Comparison of ENCODE assay signal across 9 cellular contexts in genomic region chr7:103348959-103349358, GRCh38. TPM values are rescaled to one million over a fixed set of nuclear protein-coding genes. Genes with fewer than 3 reads are reported as not detected.
DNase-seq lines count a peak whose midpoint lies in the region; ATAC-seq, FAIRE-seq and TF ChIP-seq lines count a peak whose summit lies in the region.
"Had no signal": no experiment of that assay in that cellular context is flagged by ENCODE, and none has a peak within 500 bp of the region (broad histone marks: within the 10 kb centered on the region; RNA-seq: fewer than 3 reads in every experiment).

No MANE protein-coding gene starts in this region.

- TF ChIP-seq CTCF in GM12864 (IDR thresholded peaks at IDR 0.05; ENCODE audit: low read depth, low read length, missing control alignments) (no peak), Peyer's patch (IDR thresholded peaks at IDR 0.05) (no peak), endodermal cell (conservative IDR thresholded peaks at IDR 0.05) (no peak), progenitor cell of endocrine pancreas (IDR thresholded peaks at IDR 0.05; ENCODE audit: unreplicated experiment) (no peak)

- FAIRE-seq in GM12892 (lab: Jason Lieb, UNC), result no peak
- FAIRE-seq: GM18507 had no signal

- peaks cover 8% of the 10 kb centered on the region for H3K79me1 ChIP-seq in trophoblast cell (ENCODE audit: low read length)

- peaks cover 0 to 21% (median 3%) of the 10 kb centered on the region in 4 donors for H3K4me1 ChIP-seq in Peyer's patch
- no peaks in the 10 kb centered on the region for H3K4me1 ChIP-seq in endodermal cell (ENCODE audit: control insufficient read depth, insufficient read depth, low read length)
- peaks cover 2 to 4% of the 10 kb centered on the region in 2 experiments for H3K4me1 ChIP-seq in trophoblast cell (ENCODE audit: control insufficient read depth in 1 of 2, insufficient read depth in 2 of 2, low read length in 2 of 2)

- TF ChIP-seq POLR2A in Peyer's patch (IDR thresholded peaks at IDR 0.05) (no peak), GM12892 (IDR thresholded peaks at IDR 0.05; ENCODE audit: low read depth, low read length) (no peak)

- no peak overlapping the region for H4K12ac ChIP-seq in trophoblast cell (ENCODE audit: low read depth, low read length)

- DNase-seq in GM12864 (ENCODE audit: low read depth), result no peak
- no peak for DNase-seq in Peyer's patch
- no peak for DNase-seq in endodermal cell
- no peak for DNase-seq in progenitor cell of endocrine pancreas (ENCODE audit: low spot score, unreplicated experiment)
- no peak for DNase-seq in left lobe of liver (ENCODE audit: low spot score)
- no peak for DNase-seq in GM12892 (ENCODE audit: insufficient read length)
- no peak for DNase-seq in trophoblast cell
- no peak for DNase-seq in ACHN

- no peak overlapping the region for H3K18ac ChIP-seq in trophoblast cell (ENCODE audit: low read length)

- no peaks in the 10 kb centered on the region for H3K9me3 Mint-ChIP-seq in endodermal cell
- H3K9me3 Mint-ChIP-seq in progenitor cell of endocrine pancreas (ENCODE audit: low read depth), result no peaks in the 10 kb centered on the region

- H4K91ac ChIP-seq in trophoblast cell (ENCODE audit: low read depth, low read length), result no peak overlapping the region

- H2BK12ac ChIP-seq in trophoblast cell (ENCODE audit: low read length), result no peak overlapping the region

- H3K27ac ChIP-seq in Peyer's patch, result no peak overlapping the region
- H3K27ac ChIP-seq in endodermal cell (ENCODE audit: low read depth, low read length), result no peak overlapping the region
- H3K27ac ChIP-seq in trophoblast cell (ENCODE audit: low read depth, low read length), result no peak overlapping the region

- no peak overlapping the region for H2BK120ac ChIP-seq in trophoblast cell (ENCODE audit: insufficient read depth, low read length, poor library complexity)

- peaks cover 9% of the 10 kb centered on the region for H3K36me3 Mint-ChIP-seq in endodermal cell (ENCODE audit: low read depth)
- H3K36me3 Mint-ChIP-seq in progenitor cell of endocrine pancreas (ENCODE audit: insufficient read depth), result peaks cover 6% of the 10 kb centered on the region

- no peak overlapping the region for H2AK5ac ChIP-seq in trophoblast cell (ENCODE audit: low read length)

- H3K4me2 ChIP-seq in trophoblast cell (ENCODE audit: low read length), result no peak overlapping the region

- in situ Hi-C loops in ACHN (cut with HindIII; ENCODE audit: low pct_ligation_motif_present, low pct_unique_long_range_greater_than_20kb, low sequenced_read_pairs), result no loop called here

- H3K4ac ChIP-seq in trophoblast cell (ENCODE audit: low read depth, low read length), result no peak overlapping the region

- H3K9me3 ChIP-seq in Peyer's patch, result no peaks in the 10 kb centered on the region
- no peaks in the 10 kb centered on the region for H3K9me3 ChIP-seq in endodermal cell (ENCODE audit: control insufficient read depth, low read length)
- peaks cover 2% of the 10 kb centered on the region for H3K9me3 ChIP-seq in trophoblast cell (ENCODE audit: insufficient read depth, low read depth, low read length)

- peak overlapping the region; percentile 78 for H3K4me3 ChIP-seq in GM12864 (ENCODE audit: low read depth, low read length)
- H3K4me3 ChIP-seq in Peyer's patch, result peak overlapping the region in 3 of 4 donors; percentile 63 to 82 (median 80)
- peak overlapping the region; percentile 92 for H3K4me3 ChIP-seq in endodermal cell (ENCODE audit: low read length)
- H3K4me3 ChIP-seq in trophoblast cell (ENCODE audit: low read depth, low read length), result no peak overlapping the region

- no peak overlapping the region for H3K14ac ChIP-seq in trophoblast cell (ENCODE audit: low read length)

- peaks cover 11% of the 10 kb centered on the region for H3K79me2 ChIP-seq in trophoblast cell (ENCODE audit: control insufficient read depth, insufficient read depth, low read length, poor library complexity)

- no peak overlapping the region for H2BK5ac ChIP-seq in trophoblast cell (ENCODE audit: low read depth, low read length, poor library complexity)

- H3K27me3 Mint-ChIP-seq in endodermal cell (ENCODE audit: insufficient read depth), result no peaks in the 10 kb centered on the region
- no peaks in the 10 kb centered on the region for H3K27me3 Mint-ChIP-seq in progenitor cell of endocrine pancreas

- H3K4me3 Mint-ChIP-seq in endodermal cell (peak overlapping the region; percentile 99), progenitor cell of endocrine pancreas (ENCODE audit: low read depth) (peak overlapping the region; percentile 99)

- no peak overlapping the region for H2AFZ ChIP-seq in trophoblast cell (ENCODE audit: insufficient read depth, low read length, poor library complexity)

- H3K4me1 Mint-ChIP-seq in endodermal cell, result peaks cover 20% of the 10 kb centered on the region
- peaks cover 18% of the 10 kb centered on the region for H3K4me1 Mint-ChIP-seq in progenitor cell of endocrine pancreas (ENCODE audit: low read depth)

- H3K27ac Mint-ChIP-seq in endodermal cell (no peak overlapping the region), progenitor cell of endocrine pancreas (no peak overlapping the region)

- no peak overlapping the region for H3K23ac ChIP-seq in trophoblast cell (ENCODE audit: low read length)

- H3K9ac ChIP-seq in endodermal cell (ENCODE audit: extremely low read depth, low read length, poor library complexity, severe bottlenecking), result no peak overlapping the region
- no peak overlapping the region for H3K9ac ChIP-seq in trophoblast cell (ENCODE audit: low read length)

- ATAC-seq in left lobe of liver, result no peak

- H4K8ac ChIP-seq in trophoblast cell (ENCODE audit: low read depth, low read length), result no peak overlapping the region

- H3K36me3 ChIP-seq in Peyer's patch, result peaks cover 0 to 19% (median 0%) of the 10 kb centered on the region in 3 donors
- peaks cover 31% of the 10 kb centered on the region for H3K36me3 ChIP-seq in endodermal cell (ENCODE audit: control insufficient read depth, insufficient read depth, low read length)
- peaks cover 7 to 10% of the 10 kb centered on the region in 2 experiments for H3K36me3 ChIP-seq in trophoblast cell (ENCODE audit: control insufficient read depth in 1 of 2, insufficient read depth in 2 of 2, low read length in 2 of 2)

- H3K27me3 ChIP-seq in Peyer's patch (no peaks in the 10 kb centered on the region), endodermal cell (ENCODE audit: control insufficient read depth, insufficient read depth, low read length, poor library complexity, severe bottlenecking) (no peaks in the 10 kb centered on the region), trophoblast cell (ENCODE audit: insufficient read depth, low read length) (no peaks in the 10 kb centered on the region)

- WGBS in endodermal cell (ENCODE audit: insufficient coverage in 1 of 2, insufficient read length in 1 of 2), 2 experiments, result 91% methylated on average over 2 of the region's 2 CpGs; no CpG with 5 or more reads in 1 of the 2 experiments
- no CpG with 5 or more reads among the region's 2 CpGs for WGBS in trophoblast cell (ENCODE audit: extremely low coverage, insufficient coverage, insufficient read length)

RNA-seq across cellular contexts. Expression of gene PSMC2, which starts 1.5 kb away (rescaled TPM):
- 10 to 100 TPM; 40.8 to 81.7 (median 63.3) TPM for total RNA-seq in Peyer's patch
- total RNA-seq in endodermal cell, result 100 to 1,000 TPM; 108 to 109 TPM
- 118 TPM for polyA plus RNA-seq in endodermal cell (2013, experiment 1 of 2)
- polyA plus RNA-seq in endodermal cell (2013, experiment 2 of 2), result 120 TPM
- 93.5 and 101 TPM in 2 replicates for total RNA-seq in progenitor cell of endocrine pancreas
- total RNA-seq in left lobe of liver, result 72.0 TPM
- 147 TPM for polyA plus RNA-seq in GM12892 (2012; ENCODE audit: missing spikeins)
- 229 and 230 TPM in 2 replicates for polyA plus RNA-seq in trophoblast cell (2013)

RNA-seq across cellular contexts. Expression of gene DNAJC2, which starts 4.4 kb away (rescaled TPM):
- total RNA-seq in Peyer's patch (10 to 100 TPM; 14.7 to 52.0 (median 20.8) TPM), endodermal cell (10 to 100 TPM; 40.8 to 43.0 TPM), progenitor cell of endocrine pancreas (32.8 and 34.1 TPM in 2 replicates), left lobe of liver (8.5 TPM)
- polyA plus RNA-seq in endodermal cell (2013, experiment 1 of 2), result 25.5 TPM
- polyA plus RNA-seq in endodermal cell (2013, experiment 2 of 2), result 24.1 TPM
- 25.9 TPM for polyA plus RNA-seq in GM12892 (2012; ENCODE audit: missing spikeins)
- polyA plus RNA-seq in trophoblast cell (2013), result 46.5 and 49.6 TPM in 2 replicates

RNA-seq across cellular contexts. Expression of gene PMPCB, which starts 51.7 kb away (rescaled TPM):
- total RNA-seq in Peyer's patch (10 to 100 TPM; 35.5 to 48.2 (median 37.7) TPM), endodermal cell (10 to 100 TPM; 63.9 to 75.2 TPM), progenitor cell of endocrine pancreas (78.1 and 81.1 TPM in 2 replicates), left lobe of liver (41.8 TPM)
- 79.5 TPM for polyA plus RNA-seq in endodermal cell (2013, experiment 1 of 2)
- polyA plus RNA-seq in endodermal cell (2013, experiment 2 of 2), result 75.9 TPM
- 100 TPM for polyA plus RNA-seq in GM12892 (2012; ENCODE audit: missing spikeins)
- polyA plus RNA-seq in trophoblast cell (2013), result 47.5 and 51.0 TPM in 2 replicates
